ENCODE assay signal across 10 cellular contexts in genomic region chr16:54655171-54655590, GRCh38.
A peak's percentile ranks its signal among the peaks of the same experiment; 100 is the strongest.
DNase-seq lines count a peak whose midpoint lies in the region; FAIRE-seq and TF ChIP-seq lines count a peak whose summit lies in the region.
"Had no signal": no experiment of that assay in that cellular context is flagged by ENCODE, and none has a peak within 500 bp of the region (broad histone marks: within the 10 kb centered on the region; RNA-seq: fewer than 3 reads in every experiment).

No MANE protein-coding gene starts in this region.

- no peak for DNase-seq in RWPE1 (ENCODE audit: low spot score)
- DNase-seq in endothelial cell of umbilical vein (ENCODE audit: low read depth, low spot score) = peak; percentile 65
- peak; percentile 26 to 56 for DNase-seq in mesothelial cell of epicardium (ENCODE audit: low spot score in 2 of 2, unreplicated experiment in 2 of 2)
- DNase-seq in type B pancreatic cell (ENCODE audit: extremely low spot score, unreplicated experiment) = no peak
- no peak for DNase-seq in activated CD4-positive, alpha-beta T cell treated with anti-CD3 and anti-CD28 coated beads for 1 hour
- no peak for DNase-seq in NCI-H748 (lab: John Stamatoyannopoulos, UW; ENCODE audit: unreplicated experiment)
- DNase-seq in SK-N-SH = no peak
- DNase-seq: activated CD4-positive, alpha-beta T cell treated with anti-CD3 and anti-CD28 coated beads for 36 hours; EL; HCEC 1CT had no signal

- no peak for TF ChIP-seq POLR2A in endothelial cell of umbilical vein (IDR thresholded peaks at IDR 0.05; ENCODE audit: low read depth, low read length)

- POLR2A ChIA-PET in RWPE1 (lab: Yijun Ruan, JAX; ENCODE audit: low non-redundant PET) = no interaction called here
- POLR2A ChIA-PET in endothelial cell of umbilical vein (lab: Charles Lee) = no interaction called here
- POLR2A ChIA-PET in SK-N-SH (lab: Yijun Ruan, JAX) = no interaction called here

- H3K4me1 ChIP-seq in endothelial cell of umbilical vein (ENCODE audit: control insufficient read depth, extremely low read depth, insufficient read depth, low read length) (no peaks in the 10 kb centered on the region), SK-N-SH (ENCODE audit: control insufficient read depth in 1 of 2, insufficient read depth in 2 of 2, low read depth in 1 of 2, low read length in 1 of 2) (no peaks in the 10 kb centered on the region)

- intact Hi-C loops in endothelial cell of umbilical vein (cut with micrococcal nuclease) = no loop called here

- H3K36me3 Mint-ChIP-seq in mesothelial cell of epicardium = no peaks in the 10 kb centered on the region
- H3K36me3 Mint-ChIP-seq in type B pancreatic cell = no peaks in the 10 kb centered on the region

- H3K27ac ChIP-seq in RWPE1 (peak overlapping the region; percentile 58), endothelial cell of umbilical vein (ENCODE audit: insufficient read depth, low read depth, low read length) (no peak overlapping the region), SK-N-SH (ENCODE audit: low read depth in 2 of 2, low read length in 1 of 2) (no peak overlapping the region)

- no peaks in the 10 kb centered on the region for H3K27me3 ChIP-seq in endothelial cell of umbilical vein (ENCODE audit: control insufficient read depth in 2 of 2, insufficient read depth in 2 of 2, low read length in 2 of 2)
- no peaks in the 10 kb centered on the region; the same call in 1 of the 2 replicates for H3K27me3 ChIP-seq in SK-N-SH (ENCODE audit: insufficient read depth)

- peaks cover 13% of the 10 kb centered on the region for H3K27me3 Mint-ChIP-seq in mesothelial cell of epicardium (ENCODE audit: low read depth)
- peaks cover 32% of the 10 kb centered on the region for H3K27me3 Mint-ChIP-seq in type B pancreatic cell

- no peaks in the 10 kb centered on the region for H3K9me3 ChIP-seq in endothelial cell of umbilical vein (replicated peaks; ENCODE audit: control insufficient read depth, insufficient read depth, low read length)
- H3K9me3 ChIP-seq in SK-N-SH = no peaks in the 10 kb centered on the region

- H3K4me2 ChIP-seq in endothelial cell of umbilical vein (ENCODE audit: insufficient read depth, low read length) (no peak overlapping the region), SK-N-SH (no peak overlapping the region)

- no peaks in the 10 kb centered on the region for H4K20me1 ChIP-seq in endothelial cell of umbilical vein (replicated peaks; ENCODE audit: control insufficient read depth, extremely low read depth, insufficient read depth, low read length)
- no peaks in the 10 kb centered on the region for H4K20me1 ChIP-seq in SK-N-SH (ENCODE audit: insufficient read depth)

- TF ChIP-seq CTCF in RWPE1 (conservative IDR thresholded peaks at IDR 0.05; ENCODE audit: low read depth) (no peak), endothelial cell of umbilical vein (IDR thresholded peaks at IDR 0.05; ENCODE audit: extremely low read depth in 1 of 2, insufficient read depth in 1 of 2, low read depth in 1 of 2, low read length in 2 of 2) (no peak), mesothelial cell of epicardium (IDR thresholded peaks at IDR 0.05; ENCODE audit: unreplicated experiment) (no peak), type B pancreatic cell (conservative IDR thresholded peaks at IDR 0.05) (no peak), SK-N-SH (IDR thresholded peaks at IDR 0.05) (no peak)

- WGBS in SK-N-SH (ENCODE audit: low lambda C conversion rate) = 58% methylated on average over 14 of the region's 14 CpGs

- no peak for TF ChIP-seq RAD21 in SK-N-SH (IDR thresholded peaks at IDR 0.05; ENCODE audit: low read length)

- H3K9me3 Mint-ChIP-seq in mesothelial cell of epicardium (no peaks in the 10 kb centered on the region), type B pancreatic cell (no peaks in the 10 kb centered on the region)

- H3K4me3 Mint-ChIP-seq in mesothelial cell of epicardium (peak overlapping the region; percentile 39), type B pancreatic cell (peak overlapping the region; percentile 46)
- H3K4me3 Mint-ChIP-seq: activated CD4-positive, alpha-beta T cell treated with anti-CD3 and anti-CD28 coated beads for 36 hours had no signal

- BruUV-seq in endothelial cell of umbilical vein (replicated peaks; lab: Mats Ljungman, UMichigan) = no TSS peak

- H3K9ac ChIP-seq in endothelial cell of umbilical vein (replicated peaks; ENCODE audit: extremely low read depth, insufficient read depth, low read length) (no peak overlapping the region), SK-N-SH (no peak overlapping the region)

- H3K4me3 ChIP-seq in endothelial cell of umbilical vein (replicated peaks in 1 of 3; ENCODE audit: insufficient read depth in 1 of 3, low read depth in 1 of 3, low read length in 3 of 3) (no peak overlapping the region), SK-N-SH (ENCODE audit: low read depth in 2 of 2, low read length in 1 of 2) (no peak overlapping the region)

- dilution Hi-C loops in endothelial cell of umbilical vein (cut with MboI; ENCODE audit: extremely low pct_ligation_motif_present, low sequenced_read_pairs) = no loop called here

- no peak for TF ChIP-seq EP300 in SK-N-SH (IDR thresholded peaks at IDR 0.05; ENCODE audit: borderline replicate concordance in 1 of 2, low read depth in 1 of 2, low read length in 1 of 2)

- CTCF ChIA-PET in RWPE1 (lab: Yijun Ruan, JAX) = interaction anchor here (0.6 to 1.1 kb wide), 3 partner anchors 47 to 696 kb away, joined by 3 to 5 read pairs (median 3); partner anchors contain the start of gene IRX5
- CTCF ChIA-PET in endothelial cell of umbilical vein (lab: Charles Lee) = no interaction called here
- CTCF ChIA-PET in SK-N-SH (lab: Yijun Ruan, JAX) = no interaction called here

- H3K36me3 ChIP-seq in endothelial cell of umbilical vein (ENCODE audit: control insufficient read depth in 2 of 2, extremely low read depth in 1 of 2, insufficient read depth in 2 of 2, low read length in 2 of 2) = no peaks in the 10 kb centered on the region
- H3K36me3 ChIP-seq in SK-N-SH (replicated peaks in 1 of 2; ENCODE audit: control insufficient read depth in 1 of 2, insufficient read depth in 2 of 2, low read length in 1 of 2) = no peaks in the 10 kb centered on the region

- H3K27ac Mint-ChIP-seq in mesothelial cell of epicardium (peak overlapping the region; percentile 91), type B pancreatic cell (peak overlapping the region; percentile 32)
- H3K27ac Mint-ChIP-seq: activated CD4-positive, alpha-beta T cell treated with anti-CD3 and anti-CD28 coated beads for 36 hours had no signal

- no peak for FAIRE-seq in endothelial cell of umbilical vein (lab: Jason Lieb, UNC)

- H3K4me1 Mint-ChIP-seq in mesothelial cell of epicardium = peaks cover 41% of the 10 kb centered on the region
- H3K4me1 Mint-ChIP-seq in type B pancreatic cell (ENCODE audit: unreplicated experiment) = peaks cover 34% of the 10 kb centered on the region

- no peaks in the 10 kb centered on the region for H3K79me2 ChIP-seq in endothelial cell of umbilical vein (ENCODE audit: control insufficient read depth, insufficient read depth, low read length)
- no peaks in the 10 kb centered on the region for H3K79me2 ChIP-seq in SK-N-SH (ENCODE audit: insufficient read depth)

- no peaks in the 10 kb centered on the region for H3K9me2 ChIP-seq in SK-N-SH

- H3F3A ChIP-seq in SK-N-SH (replicated peaks; ENCODE audit: insufficient read depth) = no peaks in the 10 kb centered on the region

- no peak overlapping the region for H2AFZ ChIP-seq in endothelial cell of umbilical vein (ENCODE audit: low read depth, low read length)
- no peak overlapping the region for H2AFZ ChIP-seq in SK-N-SH (ENCODE audit: low read depth)

- no peaks in the 10 kb centered on the region for H3K9me1 ChIP-seq in endothelial cell of umbilical vein (replicated peaks; ENCODE audit: control insufficient read depth, extremely low read depth, insufficient read depth, low read length)

TF ChIP-seq in endothelial cell of umbilical vein, 7 proteins besides CTCF, POLR2A, EP300 and RAD21:
- TF ChIP-seq FOS (IDR thresholded peaks at IDR 0.05; ENCODE audit: borderline replicate concordance, insufficient read depth, low read length) (no peak), EZH2 (IDR thresholded peaks at IDR 0.05; ENCODE audit: borderline replicate concordance, low read depth, low read length, severe bottlenecking) (no peak), POLR2AphosphoS5 (IDR thresholded peaks at IDR 0.05; ENCODE audit: insufficient read depth, low read depth, low read length) (no peak), MYC (IDR thresholded peaks at IDR 0.05; ENCODE audit: low read depth, low read length) (no peak), GATA2 (IDR thresholded peaks at IDR 0.05; ENCODE audit: insufficient read depth, insufficient read length, low read depth, low read length) (no peak), JUN (IDR thresholded peaks at IDR 0.05; ENCODE audit: borderline replicate concordance, insufficient read depth, insufficient read length, low read depth) (no peak), MAX (IDR thresholded peaks at IDR 0.05; ENCODE audit: insufficient read depth, insufficient read length) (no peak)

TF ChIP-seq in SK-N-SH, 30 proteins besides CTCF, POLR2A, EP300 and RAD21 (continues in another document):
- no peak for TF ChIP-seq RFX5 (IDR thresholded peaks at IDR 0.05; ENCODE audit: low read length)
- TF ChIP-seq FOXJ3 (CRISPR knock-in tag; IDR thresholded peaks at IDR 0.05) = no peak
- no peak for TF ChIP-seq NRF1 (IDR thresholded peaks at IDR 0.05; ENCODE audit: low read depth, low read length)
- no peak for TF ChIP-seq PBX3 (IDR thresholded peaks at IDR 0.05)
- no peak for TF ChIP-seq MXI1 (IDR thresholded peaks at IDR 0.05; ENCODE audit: low read depth, low read length)
- TF ChIP-seq POLR2AphosphoS5 (IDR thresholded peaks at IDR 0.05; ENCODE audit: low read depth, low read length) = no peak
- no peak for TF ChIP-seq JUND (IDR thresholded peaks at IDR 0.05)
- TF ChIP-seq GATA2 (CRISPR knock-in tag; IDR thresholded peaks at IDR 0.05) = no peak
- TF ChIP-seq CHD2 (IDR thresholded peaks at IDR 0.05; ENCODE audit: low read length, partially characterized antibody) = no peak
- TF ChIP-seq, protein P1, sequence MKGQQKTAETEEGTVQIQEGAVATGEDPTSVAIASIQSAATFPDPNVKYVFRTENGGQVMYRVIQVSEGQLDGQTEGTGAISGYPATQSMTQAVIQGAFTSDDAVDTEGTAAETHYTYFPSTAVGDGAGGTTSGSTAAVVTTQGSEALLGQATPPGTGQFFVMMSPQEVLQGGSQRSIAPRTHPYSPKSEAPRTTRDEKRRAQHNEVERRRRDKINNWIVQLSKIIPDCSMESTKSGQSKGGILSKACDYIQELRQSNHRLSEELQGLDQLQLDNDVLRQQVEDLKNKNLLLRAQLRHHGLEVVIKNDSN (IDR thresholded peaks at IDR 0.05; ENCODE audit: borderline replicate concordance, low read depth) = no peak

Comparison
In these comparisons a context has a peak if more than half of its experiments do, and no peak if none do; other contexts are left out.
1. DNase-seq: peak in endothelial cell of umbilical vein (single experiment) and mesothelial cell of epicardium (2 of 2); none in RWPE1 (single experiment), type B pancreatic cell (single experiment), activated CD4-positive, alpha-beta T cell treated with anti-CD3 and anti-CD28 coated beads for 1 hour (single experiment), NCI-H748 (single experiment) and SK-N-SH (single experiment).